Comparison of ENCODE assay signal across 1 cellular context in genomic region chr22:38214248-38215056, GRCh38.
TF ChIP-seq lines count a peak whose summit lies in the region.

No MANE protein-coding gene starts in this region.

TF ChIP-seq in K562, 482 proteins besides CTCF, POLR2A, EP300 and RAD21 (continued from another document and continues in another):
- TF ChIP-seq SRSF3 (IDR thresholded peaks at IDR 0.05; ENCODE audit: insufficient read depth, low read length): no peak
- TF ChIP-seq TAF15 (IDR thresholded peaks at IDR 0.05; ENCODE audit: low read depth, low read length): no peak
- TF ChIP-seq SMAD2 (IDR thresholded peaks at IDR 0.05; ENCODE audit: low read depth, low read length): no peak
- TF ChIP-seq GTF2E2 (tag; IDR thresholded peaks at IDR 0.05): no peak
- TF ChIP-seq ZNF280A (IDR thresholded peaks at IDR 0.05; ENCODE audit: low read depth, partially characterized antibody): no peak
- TF ChIP-seq ZBTB33 (CRISPR knock-in tag; IDR thresholded peaks at IDR 0.05): peak; percentile 64; the same call in 1 of the 2 replicates
- no peak for TF ChIP-seq ZNF347 (CRISPR knock-in tag; IDR thresholded peaks at IDR 0.05; ENCODE audit: low read depth)
- TF ChIP-seq, protein P1, sequence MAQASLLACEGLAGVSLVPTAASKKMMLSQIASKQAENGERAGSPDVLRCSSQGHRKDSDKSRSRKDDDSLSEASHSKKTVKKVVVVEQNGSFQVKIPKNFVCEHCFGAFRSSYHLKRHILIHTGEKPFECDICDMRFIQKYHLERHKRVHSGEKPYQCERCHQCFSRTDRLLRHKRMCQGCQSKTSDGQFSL (CRISPR knock-in tag; IDR thresholded peaks at IDR 0.05): peak; percentile 75; the same call in 1 of the 2 replicates
- TF ChIP-seq, protein P1 (tag; IDR thresholded peaks at IDR 0.05): no peak
- TF ChIP-seq PTRF (tag; IDR thresholded peaks at IDR 0.05): no peak
- TF ChIP-seq ZNF282 (CRISPR knock-in tag; IDR thresholded peaks at IDR 0.05): no peak
- TF ChIP-seq NFE2L1 (tag; IDR thresholded peaks at IDR 0.05; ENCODE audit: borderline replicate concordance, low read depth): no peak
- no peak for TF ChIP-seq TSC22D4 (tag; IDR thresholded peaks at IDR 0.05)
- no peak for TF ChIP-seq ZNF3 (CRISPR knock-in tag; IDR thresholded peaks at IDR 0.05)
- TF ChIP-seq ZNF76 (CRISPR knock-in tag; IDR thresholded peaks at IDR 0.05; ENCODE audit: borderline replicate concordance): 0 out of 2 replicates have a peak, but pooled peaks have one; percentile 29
- TF ChIP-seq RUNX1 (IDR thresholded peaks at IDR 0.05; ENCODE audit: low read depth): no peak
- TF ChIP-seq SMAD4 (CRISPR knock-in tag; conservative IDR thresholded peaks at IDR 0.05): peak; percentile 79
- peak; percentile 28 for TF ChIP-seq ZFX (CRISPR knock-in tag; IDR thresholded peaks at IDR 0.05)
- TF ChIP-seq TGIF2 (CRISPR knock-in tag; IDR thresholded peaks at IDR 0.05): no peak
- no peak for TF ChIP-seq CSDE1 (IDR thresholded peaks at IDR 0.05)
- peak; percentile 81; the same call in 1 of the 2 replicates for TF ChIP-seq TARDBP (IDR thresholded peaks at IDR 0.05)
- no peak for TF ChIP-seq ARNT (IDR thresholded peaks at IDR 0.05)
- TF ChIP-seq BHLHE40 (IDR thresholded peaks at IDR 0.05; ENCODE audit: low read length): peak; percentile 87
- no peak for TF ChIP-seq HEY1 (CRISPR knock-in tag; IDR thresholded peaks at IDR 0.05; ENCODE audit: borderline replicate concordance)
- TF ChIP-seq PHF8 (IDR thresholded peaks at IDR 0.05; ENCODE audit: borderline replicate concordance, low read length): peak; percentile 47; the same call in 1 of the 2 replicates
- TF ChIP-seq CHCHD3 (CRISPR knock-in tag; IDR thresholded peaks at IDR 0.05): no peak
- TF ChIP-seq ZNF431 (CRISPR knock-in tag; IDR thresholded peaks at IDR 0.05): peak; percentile 61; the same call in 1 of the 2 replicates
- no peak for TF ChIP-seq FOXJ2 (tag; IDR thresholded peaks at IDR 0.05)
- TF ChIP-seq CBFA2T3 (IDR thresholded peaks at IDR 0.05): no peak
- TF ChIP-seq ZNF174 (CRISPR knock-in tag; IDR thresholded peaks at IDR 0.05): no peak
- TF ChIP-seq, protein P2, sequence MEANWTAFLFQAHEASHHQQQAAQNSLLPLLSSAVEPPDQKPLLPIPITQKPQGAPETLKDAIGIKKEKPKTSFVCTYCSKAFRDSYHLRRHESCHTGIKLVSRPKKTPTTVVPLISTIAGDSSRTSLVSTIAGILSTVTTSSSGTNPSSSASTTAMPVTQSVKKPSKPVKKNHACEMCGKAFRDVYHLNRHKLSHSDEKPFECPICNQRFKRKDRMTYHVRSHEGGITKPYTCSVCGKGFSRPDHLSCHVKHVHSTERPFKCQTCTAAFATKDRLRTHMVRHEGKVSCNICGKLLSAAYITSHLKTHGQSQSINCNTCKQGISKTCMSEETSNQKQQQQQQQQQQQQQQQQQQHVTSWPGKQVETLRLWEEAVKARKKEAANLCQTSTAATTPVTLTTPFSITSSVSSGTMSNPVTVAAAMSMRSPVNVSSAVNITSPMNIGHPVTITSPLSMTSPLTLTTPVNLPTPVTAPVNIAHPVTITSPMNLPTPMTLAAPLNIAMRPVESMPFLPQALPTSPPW (CRISPR knock-in tag; IDR thresholded peaks at IDR 0.05): peak; percentile 42; the same call in 1 of the 2 replicates
- no peak for TF ChIP-seq ZNF668 (CRISPR knock-in tag; IDR thresholded peaks at IDR 0.05)
- peak; percentile 39; the same call in 1 of the 2 replicates for TF ChIP-seq KLF13 (tag; IDR thresholded peaks at IDR 0.05; ENCODE audit: borderline replicate concordance, low read depth)
- TF ChIP-seq, protein P3, sequence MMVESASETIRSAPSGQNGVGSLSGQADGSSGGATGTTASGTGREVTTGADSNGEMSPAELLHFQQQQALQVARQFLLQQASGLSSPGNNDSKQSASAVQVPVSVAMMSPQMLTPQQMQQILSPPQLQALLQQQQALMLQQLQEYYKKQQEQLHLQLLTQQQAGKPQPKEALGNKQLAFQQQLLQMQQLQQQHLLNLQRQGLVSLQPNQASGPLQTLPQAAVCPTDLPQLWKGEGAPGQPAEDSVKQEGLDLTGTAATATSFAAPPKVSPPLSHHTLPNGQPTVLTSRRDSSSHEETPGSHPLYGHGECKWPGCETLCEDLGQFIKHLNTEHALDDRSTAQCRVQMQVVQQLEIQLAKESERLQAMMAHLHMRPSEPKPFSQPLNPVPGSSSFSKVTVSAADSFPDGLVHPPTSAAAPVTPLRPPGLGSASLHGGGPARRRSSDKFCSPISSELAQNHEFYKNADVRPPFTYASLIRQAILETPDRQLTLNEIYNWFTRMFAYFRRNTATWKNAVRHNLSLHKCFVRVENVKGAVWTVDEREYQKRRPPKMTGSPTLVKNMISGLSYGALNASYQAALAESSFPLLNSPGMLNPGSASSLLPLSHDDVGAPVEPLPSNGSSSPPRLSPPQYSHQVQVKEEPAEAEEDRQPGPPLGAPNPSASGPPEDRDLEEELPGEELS (CRISPR knock-in tag; IDR thresholded peaks at IDR 0.05; ENCODE audit: borderline replicate concordance): no peak
- TF ChIP-seq PREB (CRISPR knock-in tag; IDR thresholded peaks at IDR 0.05): no peak
- TF ChIP-seq ESRRB (CRISPR knock-in tag; IDR thresholded peaks at IDR 0.05; ENCODE audit: borderline replicate concordance): no peak
- TF ChIP-seq RHOXF2B (CRISPR knock-in tag; conservative IDR thresholded peaks at IDR 0.05): no peak
- no peak for TF ChIP-seq KLF10 (CRISPR knock-in tag; IDR thresholded peaks at IDR 0.05)
- TF ChIP-seq ZNF224 (CRISPR knock-in tag; IDR thresholded peaks at IDR 0.05): no peak
- TF ChIP-seq, protein P4, sequence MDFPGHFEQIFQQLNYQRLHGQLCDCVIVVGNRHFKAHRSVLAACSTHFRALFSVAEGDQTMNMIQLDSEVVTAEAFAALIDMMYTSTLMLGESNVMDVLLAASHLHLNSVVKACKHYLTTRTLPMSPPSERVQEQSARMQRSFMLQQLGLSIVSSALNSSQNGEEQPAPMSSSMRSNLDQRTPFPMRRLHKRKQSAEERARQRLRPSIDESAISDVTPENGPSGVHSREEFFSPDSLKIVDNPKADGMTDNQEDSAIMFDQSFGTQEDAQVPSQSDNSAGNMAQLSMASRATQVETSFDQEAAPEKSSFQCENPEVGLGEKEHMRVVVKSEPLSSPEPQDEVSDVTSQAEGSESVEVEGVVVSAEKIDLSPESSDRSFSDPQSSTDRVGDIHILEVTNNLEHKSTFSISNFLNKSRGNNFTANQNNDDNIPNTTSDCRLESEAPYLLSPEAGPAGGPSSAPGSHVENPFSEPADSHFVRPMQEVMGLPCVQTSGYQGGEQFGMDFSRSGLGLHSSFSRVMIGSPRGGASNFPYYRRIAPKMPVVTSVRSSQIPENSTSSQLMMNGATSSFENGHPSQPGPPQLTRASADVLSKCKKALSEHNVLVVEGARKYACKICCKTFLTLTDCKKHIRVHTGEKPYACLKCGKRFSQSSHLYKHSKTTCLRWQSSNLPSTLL (IDR thresholded peaks at IDR 0.05): no peak
- TF ChIP-seq, protein P5, sequence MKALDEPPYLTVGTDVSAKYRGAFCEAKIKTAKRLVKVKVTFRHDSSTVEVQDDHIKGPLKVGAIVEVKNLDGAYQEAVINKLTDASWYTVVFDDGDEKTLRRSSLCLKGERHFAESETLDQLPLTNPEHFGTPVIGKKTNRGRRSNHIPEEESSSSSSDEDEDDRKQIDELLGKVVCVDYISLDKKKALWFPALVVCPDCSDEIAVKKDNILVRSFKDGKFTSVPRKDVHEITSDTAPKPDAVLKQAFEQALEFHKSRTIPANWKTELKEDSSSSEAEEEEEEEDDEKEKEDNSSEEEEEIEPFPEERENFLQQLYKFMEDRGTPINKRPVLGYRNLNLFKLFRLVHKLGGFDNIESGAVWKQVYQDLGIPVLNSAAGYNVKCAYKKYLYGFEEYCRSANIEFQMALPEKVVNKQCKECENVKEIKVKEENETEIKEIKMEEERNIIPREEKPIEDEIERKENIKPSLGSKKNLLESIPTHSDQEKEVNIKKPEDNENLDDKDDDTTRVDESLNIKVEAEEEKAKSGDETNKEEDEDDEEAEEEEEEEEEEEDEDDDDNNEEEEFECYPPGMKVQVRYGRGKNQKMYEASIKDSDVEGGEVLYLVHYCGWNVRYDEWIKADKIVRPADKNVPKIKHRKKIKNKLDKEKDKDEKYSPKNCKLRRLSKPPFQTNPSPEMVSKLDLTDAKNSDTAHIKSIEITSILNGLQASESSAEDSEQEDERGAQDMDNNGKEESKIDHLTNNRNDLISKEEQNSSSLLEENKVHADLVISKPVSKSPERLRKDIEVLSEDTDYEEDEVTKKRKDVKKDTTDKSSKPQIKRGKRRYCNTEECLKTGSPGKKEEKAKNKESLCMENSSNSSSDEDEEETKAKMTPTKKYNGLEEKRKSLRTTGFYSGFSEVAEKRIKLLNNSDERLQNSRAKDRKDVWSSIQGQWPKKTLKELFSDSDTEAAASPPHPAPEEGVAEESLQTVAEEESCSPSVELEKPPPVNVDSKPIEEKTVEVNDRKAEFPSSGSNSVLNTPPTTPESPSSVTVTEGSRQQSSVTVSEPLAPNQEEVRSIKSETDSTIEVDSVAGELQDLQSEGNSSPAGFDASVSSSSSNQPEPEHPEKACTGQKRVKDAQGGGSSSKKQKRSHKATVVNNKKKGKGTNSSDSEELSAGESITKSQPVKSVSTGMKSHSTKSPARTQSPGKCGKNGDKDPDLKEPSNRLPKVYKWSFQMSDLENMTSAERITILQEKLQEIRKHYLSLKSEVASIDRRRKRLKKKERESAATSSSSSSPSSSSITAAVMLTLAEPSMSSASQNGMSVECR (CRISPR knock-in tag; IDR thresholded peaks at IDR 0.05): peak; percentile 72; the same call in 1 of the 2 replicates
- TF ChIP-seq, protein P6, sequence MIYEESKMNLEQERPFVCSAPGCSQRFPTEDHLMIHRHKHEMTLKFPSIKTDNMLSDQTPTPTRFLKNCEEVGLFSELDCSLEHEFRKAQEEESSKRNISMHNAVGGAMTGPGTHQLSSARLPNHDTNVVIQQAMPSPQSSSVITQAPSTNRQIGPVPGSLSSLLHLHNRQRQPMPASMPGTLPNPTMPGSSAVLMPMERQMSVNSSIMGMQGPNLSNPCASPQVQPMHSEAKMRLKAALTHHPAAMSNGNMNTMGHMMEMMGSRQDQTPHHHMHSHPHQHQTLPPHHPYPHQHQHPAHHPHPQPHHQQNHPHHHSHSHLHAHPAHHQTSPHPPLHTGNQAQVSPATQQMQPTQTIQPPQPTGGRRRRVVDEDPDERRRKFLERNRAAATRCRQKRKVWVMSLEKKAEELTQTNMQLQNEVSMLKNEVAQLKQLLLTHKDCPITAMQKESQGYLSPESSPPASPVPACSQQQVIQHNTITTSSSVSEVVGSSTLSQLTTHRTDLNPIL (CRISPR knock-in tag; IDR thresholded peaks at IDR 0.05): no peak
- 0 out of 2 replicates have a peak, but pooled peaks have one; percentile 82 for TF ChIP-seq HDAC8 (tag; IDR thresholded peaks at IDR 0.05)
- TF ChIP-seq U2AF1 (optimal IDR thresholded peaks at IDR 0.05; ENCODE audit: low read depth, low read length): no peak
- TF ChIP-seq PCBP2 (IDR thresholded peaks at IDR 0.05; ENCODE audit: low read depth, low read length, poor library complexity, severe bottlenecking): no peak
- no peak for TF ChIP-seq ELF4 (CRISPR knock-in tag; IDR thresholded peaks at IDR 0.05)
- TF ChIP-seq ZNF316 (IDR thresholded peaks at IDR 0.05): no peak
- TF ChIP-seq DIDO1 (tag; IDR thresholded peaks at IDR 0.05; ENCODE audit: low read depth): no peak
- no peak for TF ChIP-seq HIVEP1 (CRISPR knock-in tag; IDR thresholded peaks at IDR 0.05)
- TF ChIP-seq ZBTB9 (CRISPR knock-in tag; IDR thresholded peaks at IDR 0.05): peak; percentile 53; the same call in 1 of the 2 replicates
